In the genomic region with DNA sequence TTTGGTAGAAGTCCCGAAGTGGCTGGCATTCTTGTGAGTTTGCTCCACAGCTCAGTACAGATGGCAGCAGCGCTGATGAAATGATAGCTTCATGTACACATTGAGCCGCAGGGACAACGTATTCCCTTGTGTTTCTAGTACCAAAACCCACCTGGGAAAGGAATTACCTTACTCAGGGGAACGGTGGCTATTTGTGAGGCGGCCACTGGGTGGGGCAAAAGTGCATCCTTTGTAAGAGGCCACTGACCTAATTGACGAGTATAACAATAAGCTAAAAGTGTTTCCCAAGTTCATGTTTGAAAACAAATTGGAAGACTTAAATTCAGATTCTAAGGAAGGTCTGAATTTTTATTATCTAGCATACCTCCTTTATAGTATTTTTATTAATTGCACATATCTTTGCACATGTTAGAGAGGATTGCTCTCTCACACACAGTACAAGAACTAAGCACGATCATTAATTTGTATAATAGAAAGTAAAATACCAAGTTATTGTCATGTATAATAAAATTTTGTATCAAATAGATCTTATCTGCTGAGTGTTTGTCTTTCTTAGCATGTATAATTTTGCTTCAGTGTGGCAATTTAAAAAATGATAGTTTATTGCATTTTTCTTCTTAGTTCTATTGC, we compare ENCODE assay signal across 9 cellular contexts. TPM values are rescaled to one million over a fixed set of nuclear protein-coding genes. Genes with fewer than 3 reads are reported as not detected.
DNase-seq lines count a peak whose midpoint lies in the region; ATAC-seq and TF ChIP-seq lines count a peak whose summit lies in the region.
"Had no signal": no experiment of that assay in that cellular context is flagged by ENCODE, and none has a peak within 500 bp of the region (broad histone marks: within the 10 kb centered on the region; RNA-seq: fewer than 3 reads in every experiment).

No MANE protein-coding gene starts in this region.

- no peaks in the 10 kb centered on the region for H3K36me3 ChIP-seq in neuronal stem cell (replicated peaks in 1 of 2; ENCODE audit: control insufficient read depth in 2 of 2, insufficient read depth in 2 of 2, low read length in 2 of 2)
- H3K36me3 ChIP-seq: ovary had no signal

- no peak overlapping the region for H2BK120ac ChIP-seq in neuronal stem cell (ENCODE audit: low read depth, low read length)

- ATAC-seq in GM18511 (IDR thresholded peaks at IDR 0.05; ENCODE audit: unreplicated experiment) (peak; percentile 61), GM18505 (IDR thresholded peaks at IDR 0.05; ENCODE audit: unreplicated experiment) (no peak)

- DNase-seq in NCI-H1436 treated with DMSO at 0.1 percent for 48 hours (lab: John Stamatoyannopoulos, UW) (peak; percentile 37), astrocyte of the hippocampus (ENCODE audit: low read depth, low spot score) (peak; percentile 14), neuronal stem cell (ENCODE audit: low spot score) (peak; percentile 17), hippocampal formation (lab: John Stamatoyannopoulos, UW) (no peak), COLO829 (ENCODE audit: low spot score) (no peak)
- no peak for DNase-seq in activated effector memory CD4-positive, alpha-beta T cell treated with Interleukin-2 at 50 U/mL for 16 hours
- DNase-seq: ovary had no signal

- no peak overlapping the region for H3K4ac ChIP-seq in neuronal stem cell (ENCODE audit: low read length)

- no peak overlapping the region for H3K23ac ChIP-seq in neuronal stem cell (ENCODE audit: low read depth, low read length, poor library complexity)

- H3K27ac ChIP-seq in neuronal stem cell (replicated peaks; ENCODE audit: low read length): no peak overlapping the region
- H3K27ac ChIP-seq: ovary had no signal

- H3K4me1 ChIP-seq in neuronal stem cell (ENCODE audit: control insufficient read depth in 2 of 2, insufficient read depth in 1 of 2, low read depth in 1 of 2, low read length in 2 of 2): peaks cover 0 to 7% of the 10 kb centered on the region in 2 donors

- no peak overlapping the region for H3K18ac ChIP-seq in neuronal stem cell (ENCODE audit: low read length)

- no peak for TF ChIP-seq POLR2A in GM18505 (IDR thresholded peaks at IDR 0.05; ENCODE audit: borderline replicate concordance, extremely low read depth, insufficient read depth, insufficient read length)

- H3K4me3 ChIP-seq in neuronal stem cell (ENCODE audit: low read length in 2 of 2): no peak overlapping the region
- H3K4me3 ChIP-seq: ovary had no signal

- H2BK15ac ChIP-seq in neuronal stem cell (ENCODE audit: low read length): no peak overlapping the region

- H2BK5ac ChIP-seq in neuronal stem cell (ENCODE audit: low read length): no peak overlapping the region

- H3K27me3 ChIP-seq in neuronal stem cell (ENCODE audit: control insufficient read depth in 3 of 3, insufficient read depth in 3 of 3, low read depth in 1 of 3, low read length in 3 of 3): no peaks in the 10 kb centered on the region
- H3K27me3 ChIP-seq: ovary had no signal

- H2AFZ ChIP-seq in neuronal stem cell (ENCODE audit: low read length): peak overlapping the region; percentile 60

- H3K9ac ChIP-seq in neuronal stem cell (ENCODE audit: low read depth, low read length, poor library complexity): no peak overlapping the region

- no peak overlapping the region for H4K8ac ChIP-seq in neuronal stem cell (ENCODE audit: low read depth, low read length)

- no peak overlapping the region for H3K14ac ChIP-seq in neuronal stem cell (ENCODE audit: low read length)

- no peak overlapping the region for H4K91ac ChIP-seq in neuronal stem cell (ENCODE audit: low read depth, low read length, poor library complexity)

- no peak overlapping the region for H2BK12ac ChIP-seq in neuronal stem cell (ENCODE audit: low read length)

- H3K4me2 ChIP-seq in neuronal stem cell (ENCODE audit: insufficient read depth, low read length, poor library complexity, severe bottlenecking): no peak overlapping the region

- H3K79me1 ChIP-seq in neuronal stem cell (ENCODE audit: low read depth, low read length): no peaks in the 10 kb centered on the region

- no peaks in the 10 kb centered on the region for H3K9me3 ChIP-seq in neuronal stem cell (replicated peaks in 1 of 2; ENCODE audit: control insufficient read depth in 2 of 2, insufficient read depth in 1 of 2, low read depth in 1 of 2, low read length in 2 of 2)
- H3K9me3 ChIP-seq: ovary had no signal

- no peak overlapping the region for H2AK5ac ChIP-seq in neuronal stem cell (ENCODE audit: low read depth, low read length)

- WGBS in neuronal stem cell (ENCODE audit: extremely low coverage in 2 of 2, insufficient read length in 2 of 2, insufficient replicate concordance in 1 of 2), 2 donors: no CpG with 5 or more reads among the region's 8 CpGs

RNA-seq across cellular contexts. Expression of a gene that starts 25.3 kb away (rescaled TPM):
- polyA plus RNA-seq in neuronal stem cell (2013, experiment 1 of 2): 1.9 TPM
- 2.2 TPM for polyA plus RNA-seq in neuronal stem cell (2013, experiment 2 of 2)

Comparison
In these comparisons a context has a peak if more than half of its experiments do, and no peak if none do; other contexts are left out.
1. DNase-seq: peak in NCI-H1436 treated with DMSO at 0.1 percent for 48 hours (single experiment), astrocyte of the hippocampus (single experiment) and neuronal stem cell (single experiment); none in activated effector memory CD4-positive, alpha-beta T cell treated with Interleukin-2 at 50 U/mL for 16 hours (single experiment), hippocampal formation (0 of 2) and COLO829 (single experiment).